In the genomic region with DNA sequence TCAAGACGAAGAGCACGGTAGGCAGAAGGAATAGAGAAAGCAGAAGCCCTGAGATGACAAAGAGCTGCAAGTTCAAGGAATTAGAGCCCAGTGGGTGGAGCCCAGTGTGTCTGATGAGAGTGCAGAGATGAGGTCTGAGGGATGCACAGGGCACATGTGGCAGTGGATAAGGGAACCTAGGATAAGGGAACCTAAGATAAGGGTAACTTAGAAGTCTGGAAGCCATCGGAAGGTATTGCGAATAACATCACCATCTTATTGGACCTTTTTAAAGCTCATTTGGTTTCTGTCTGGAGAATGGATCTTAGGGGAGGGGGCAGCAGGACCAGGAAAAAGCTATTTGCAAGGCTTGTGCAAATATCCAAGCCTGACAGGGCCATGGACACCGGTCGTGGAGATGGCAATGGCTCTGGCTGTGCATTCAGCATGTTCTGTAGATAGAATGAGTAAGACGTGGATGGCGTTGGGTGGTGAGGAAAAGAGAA, we compare ENCODE assay signal across 1 cellular context.
TF ChIP-seq lines count a peak whose summit lies in the region.

No MANE protein-coding gene starts in this region.

TF ChIP-seq in K562, 482 proteins besides CTCF, POLR2A, EP300 and RAD21 (continued from another document and continues in another):
- TF ChIP-seq, protein P1, sequence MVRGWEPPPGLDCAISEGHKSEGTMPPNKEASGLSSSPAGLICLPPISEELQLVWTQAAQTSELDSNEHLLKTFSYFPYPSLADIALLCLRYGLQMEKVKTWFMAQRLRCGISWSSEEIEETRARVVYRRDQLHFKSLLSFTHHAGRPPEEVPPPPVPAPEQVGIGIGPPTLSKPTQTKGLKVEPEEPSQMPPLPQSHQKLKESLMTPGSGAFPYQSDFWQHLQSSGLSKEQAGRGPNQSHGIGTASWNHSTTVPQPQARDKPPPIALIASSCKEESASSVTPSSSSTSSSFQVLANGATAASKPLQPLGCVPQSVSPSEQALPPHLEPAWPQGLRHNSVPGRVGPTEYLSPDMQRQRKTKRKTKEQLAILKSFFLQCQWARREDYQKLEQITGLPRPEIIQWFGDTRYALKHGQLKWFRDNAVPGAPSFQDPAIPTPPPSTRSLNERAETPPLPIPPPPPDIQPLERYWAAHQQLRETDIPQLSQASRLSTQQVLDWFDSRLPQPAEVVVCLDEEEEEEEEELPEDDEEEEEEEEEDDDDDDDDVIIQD (CRISPR knock-in tag; IDR thresholded peaks at IDR 0.05) = no peak
- no peak for TF ChIP-seq SIRT6 (IDR thresholded peaks at IDR 0.05; ENCODE audit: low read depth, low read length)
- TF ChIP-seq, protein P2, sequence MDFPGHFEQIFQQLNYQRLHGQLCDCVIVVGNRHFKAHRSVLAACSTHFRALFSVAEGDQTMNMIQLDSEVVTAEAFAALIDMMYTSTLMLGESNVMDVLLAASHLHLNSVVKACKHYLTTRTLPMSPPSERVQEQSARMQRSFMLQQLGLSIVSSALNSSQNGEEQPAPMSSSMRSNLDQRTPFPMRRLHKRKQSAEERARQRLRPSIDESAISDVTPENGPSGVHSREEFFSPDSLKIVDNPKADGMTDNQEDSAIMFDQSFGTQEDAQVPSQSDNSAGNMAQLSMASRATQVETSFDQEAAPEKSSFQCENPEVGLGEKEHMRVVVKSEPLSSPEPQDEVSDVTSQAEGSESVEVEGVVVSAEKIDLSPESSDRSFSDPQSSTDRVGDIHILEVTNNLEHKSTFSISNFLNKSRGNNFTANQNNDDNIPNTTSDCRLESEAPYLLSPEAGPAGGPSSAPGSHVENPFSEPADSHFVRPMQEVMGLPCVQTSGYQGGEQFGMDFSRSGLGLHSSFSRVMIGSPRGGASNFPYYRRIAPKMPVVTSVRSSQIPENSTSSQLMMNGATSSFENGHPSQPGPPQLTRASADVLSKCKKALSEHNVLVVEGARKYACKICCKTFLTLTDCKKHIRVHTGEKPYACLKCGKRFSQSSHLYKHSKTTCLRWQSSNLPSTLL (IDR thresholded peaks at IDR 0.05) = no peak
- TF ChIP-seq, protein P3, sequence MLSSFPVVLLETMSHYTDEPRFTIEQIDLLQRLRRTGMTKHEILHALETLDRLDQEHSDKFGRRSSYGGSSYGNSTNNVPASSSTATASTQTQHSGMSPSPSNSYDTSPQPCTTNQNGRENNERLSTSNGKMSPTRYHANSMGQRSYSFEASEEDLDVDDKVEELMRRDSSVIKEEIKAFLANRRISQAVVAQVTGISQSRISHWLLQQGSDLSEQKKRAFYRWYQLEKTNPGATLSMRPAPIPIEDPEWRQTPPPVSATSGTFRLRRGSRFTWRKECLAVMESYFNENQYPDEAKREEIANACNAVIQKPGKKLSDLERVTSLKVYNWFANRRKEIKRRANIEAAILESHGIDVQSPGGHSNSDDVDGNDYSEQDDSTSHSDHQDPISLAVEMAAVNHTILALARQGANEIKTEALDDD (IDR thresholded peaks at IDR 0.05) = no peak
- TF ChIP-seq, protein P4, sequence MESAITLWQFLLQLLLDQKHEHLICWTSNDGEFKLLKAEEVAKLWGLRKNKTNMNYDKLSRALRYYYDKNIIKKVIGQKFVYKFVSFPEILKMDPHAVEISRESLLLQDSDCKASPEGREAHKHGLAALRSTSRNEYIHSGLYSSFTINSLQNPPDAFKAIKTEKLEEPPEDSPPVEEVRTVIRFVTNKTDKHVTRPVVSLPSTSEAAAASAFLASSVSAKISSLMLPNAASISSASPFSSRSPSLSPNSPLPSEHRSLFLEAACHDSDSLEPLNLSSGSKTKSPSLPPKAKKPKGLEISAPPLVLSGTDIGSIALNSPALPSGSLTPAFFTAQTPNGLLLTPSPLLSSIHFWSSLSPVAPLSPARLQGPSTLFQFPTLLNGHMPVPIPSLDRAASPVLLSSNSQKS (CRISPR knock-in tag; IDR thresholded peaks at IDR 0.05) = no peak
- no peak for TF ChIP-seq ZNF717 (CRISPR knock-in tag; IDR thresholded peaks at IDR 0.05)
- TF ChIP-seq ZNF57 (CRISPR knock-in tag; IDR thresholded peaks at IDR 0.05) = no peak
- TF ChIP-seq MEIS2 (IDR thresholded peaks at IDR 0.05; ENCODE audit: partially characterized antibody) = peak; percentile 62
- peak; percentile 61 for TF ChIP-seq SMAD1 (IDR thresholded peaks at IDR 0.05; ENCODE audit: low read depth, low read length, partially characterized antibody)
- no peak for TF ChIP-seq FUS (optimal IDR thresholded peaks at IDR 0.05; ENCODE audit: low read depth, low read length)
- no peak for TF ChIP-seq FOXK1 (CRISPR knock-in tag; IDR thresholded peaks at IDR 0.05; ENCODE audit: borderline replicate concordance)
- TF ChIP-seq, protein P5, sequence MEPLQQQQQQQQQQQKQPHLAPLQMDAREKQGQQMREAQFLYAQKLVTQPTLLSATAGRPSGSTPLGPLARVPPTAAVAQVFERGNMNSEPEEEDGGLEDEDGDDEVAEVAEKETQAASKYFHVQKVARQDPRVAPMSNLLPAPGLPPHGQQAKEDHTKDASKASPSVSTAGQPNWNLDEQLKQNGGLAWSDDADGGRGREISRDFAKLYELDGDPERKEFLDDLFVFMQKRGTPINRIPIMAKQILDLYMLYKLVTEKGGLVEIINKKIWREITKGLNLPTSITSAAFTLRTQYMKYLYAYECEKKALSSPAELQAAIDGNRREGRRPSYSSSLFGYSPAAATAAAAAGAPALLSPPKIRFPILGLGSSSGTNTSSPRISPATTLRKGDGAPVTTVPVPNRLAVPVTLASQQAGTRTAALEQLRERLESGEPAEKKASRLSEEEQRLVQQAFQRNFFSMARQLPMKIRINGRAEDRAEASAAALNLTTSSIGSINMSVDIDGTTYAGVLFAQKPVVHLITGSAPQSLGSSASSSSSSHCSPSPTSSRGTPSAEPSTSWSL (CRISPR knock-in tag; IDR thresholded peaks at IDR 0.05; ENCODE audit: borderline replicate concordance) = 0 out of 2 replicates have a peak, but pooled peaks have one; percentile 51
- TF ChIP-seq TSC22D4 (tag; IDR thresholded peaks at IDR 0.05) = no peak
- TF ChIP-seq DNMT1 (IDR thresholded peaks at IDR 0.05) = no peak
- TF ChIP-seq ZNF41 (CRISPR knock-in tag; conservative IDR thresholded peaks at IDR 0.05) = no peak
- TF ChIP-seq KLF1 (tag; IDR thresholded peaks at IDR 0.05) = no peak
- no peak for TF ChIP-seq CEBPG (CRISPR knock-in tag; IDR thresholded peaks at IDR 0.05)
- TF ChIP-seq CEBPG (tag; conservative IDR thresholded peaks at IDR 0.05 in 1 of 2, IDR thresholded peaks at IDR 0.05 in 1 of 2) = no peak
- TF ChIP-seq, protein P6, sequence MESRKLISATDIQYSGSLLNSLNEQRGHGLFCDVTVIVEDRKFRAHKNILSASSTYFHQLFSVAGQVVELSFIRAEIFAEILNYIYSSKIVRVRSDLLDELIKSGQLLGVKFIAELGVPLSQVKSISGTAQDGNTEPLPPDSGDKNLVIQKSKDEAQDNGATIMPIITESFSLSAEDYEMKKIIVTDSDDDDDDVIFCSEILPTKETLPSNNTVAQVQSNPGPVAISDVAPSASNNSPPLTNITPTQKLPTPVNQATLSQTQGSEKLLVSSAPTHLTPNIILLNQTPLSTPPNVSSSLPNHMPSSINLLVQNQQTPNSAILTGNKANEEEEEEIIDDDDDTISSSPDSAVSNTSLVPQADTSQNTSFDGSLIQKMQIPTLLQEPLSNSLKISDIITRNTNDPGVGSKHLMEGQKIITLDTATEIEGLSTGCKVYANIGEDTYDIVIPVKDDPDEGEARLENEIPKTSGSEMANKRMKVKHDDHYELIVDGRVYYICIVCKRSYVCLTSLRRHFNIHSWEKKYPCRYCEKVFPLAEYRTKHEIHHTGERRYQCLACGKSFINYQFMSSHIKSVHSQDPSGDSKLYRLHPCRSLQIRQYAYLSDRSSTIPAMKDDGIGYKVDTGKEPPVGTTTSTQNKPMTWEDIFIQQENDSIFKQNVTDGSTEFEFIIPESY (CRISPR knock-in tag; IDR thresholded peaks at IDR 0.05) = no peak
- no peak for TF ChIP-seq ZNF644 (tag; IDR thresholded peaks at IDR 0.05; ENCODE audit: low read depth)
- TF ChIP-seq HEY1 (CRISPR knock-in tag; IDR thresholded peaks at IDR 0.05; ENCODE audit: borderline replicate concordance) = no peak
- peak; percentile 91 for TF ChIP-seq MTA2 (IDR thresholded peaks at IDR 0.05; ENCODE audit: low read depth)
- TF ChIP-seq NBN (IDR thresholded peaks at IDR 0.05; ENCODE audit: low read depth) = peak; percentile 43; the same call in 1 of the 2 replicates
- TF ChIP-seq NFATC3 (IDR thresholded peaks at IDR 0.05) = no peak
- TF ChIP-seq, protein P7, sequence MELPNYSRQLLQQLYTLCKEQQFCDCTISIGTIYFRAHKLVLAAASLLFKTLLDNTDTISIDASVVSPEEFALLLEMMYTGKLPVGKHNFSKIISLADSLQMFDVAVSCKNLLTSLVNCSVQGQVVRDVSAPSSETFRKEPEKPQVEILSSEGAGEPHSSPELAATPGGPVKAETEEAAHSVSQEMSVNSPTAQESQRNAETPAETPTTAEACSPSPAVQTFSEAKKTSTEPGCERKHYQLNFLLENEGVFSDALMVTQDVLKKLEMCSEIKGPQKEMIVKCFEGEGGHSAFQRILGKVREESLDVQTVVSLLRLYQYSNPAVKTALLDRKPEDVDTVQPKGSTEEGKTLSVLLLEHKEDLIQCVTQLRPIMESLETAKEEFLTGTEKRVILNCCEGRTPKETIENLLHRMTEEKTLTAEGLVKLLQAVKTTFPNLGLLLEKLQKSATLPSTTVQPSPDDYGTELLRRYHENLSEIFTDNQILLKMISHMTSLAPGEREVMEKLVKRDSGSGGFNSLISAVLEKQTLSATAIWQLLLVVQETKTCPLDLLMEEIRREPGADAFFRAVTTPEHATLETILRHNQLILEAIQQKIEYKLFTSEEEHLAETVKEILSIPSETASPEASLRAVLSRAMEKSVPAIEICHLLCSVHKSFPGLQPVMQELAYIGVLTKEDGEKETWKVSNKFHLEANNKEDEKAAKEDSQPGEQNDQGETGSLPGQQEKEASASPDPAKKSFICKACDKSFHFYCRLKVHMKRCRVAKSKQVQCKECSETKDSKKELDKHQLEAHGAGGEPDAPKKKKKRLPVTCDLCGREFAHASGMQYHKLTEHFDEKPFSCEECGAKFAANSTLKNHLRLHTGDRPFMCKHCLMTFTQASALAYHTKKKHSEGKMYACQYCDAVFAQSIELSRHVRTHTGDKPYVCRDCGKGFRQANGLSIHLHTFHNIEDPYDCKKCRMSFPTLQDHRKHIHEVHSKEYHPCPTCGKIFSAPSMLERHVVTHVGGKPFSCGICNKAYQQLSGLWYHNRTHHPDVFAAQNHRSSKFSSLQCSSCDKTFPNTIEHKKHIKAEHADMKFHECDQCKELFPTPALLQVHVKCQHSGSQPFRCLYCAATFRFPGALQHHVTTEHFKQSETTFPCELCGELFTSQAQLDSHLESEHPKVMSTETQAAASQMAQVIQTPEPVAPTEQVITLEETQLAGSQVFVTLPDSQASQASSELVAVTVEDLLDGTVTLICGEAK (IDR thresholded peaks at IDR 0.05) = no peak
- TF ChIP-seq, protein P7 (CRISPR knock-in tag; IDR thresholded peaks at IDR 0.05) = no peak
- 0 out of 2 replicates have a peak, but pooled peaks have one; percentile 29 for TF ChIP-seq MXI1 (IDR thresholded peaks at IDR 0.05; ENCODE audit: low read depth, low read length)
- no peak for TF ChIP-seq FOXA3 (CRISPR knock-in tag; conservative IDR thresholded peaks at IDR 0.05 in 1 of 2, IDR thresholded peaks at IDR 0.05 in 1 of 2)
- no peak for TF ChIP-seq KAT2B (IDR thresholded peaks at IDR 0.05; ENCODE audit: low read depth, low read length)
